ENCODE assay signal across 8 cellular contexts in genomic region chr14:75831455-75831854, GRCh38.
A peak's percentile ranks its signal among the peaks of the same experiment; 100 is the strongest.
DNase-seq lines count a peak whose midpoint lies in the region; ATAC-seq, FAIRE-seq and TF ChIP-seq lines count a peak whose summit lies in the region.

No MANE protein-coding gene starts in this region.

- no peaks in the 10 kb centered on the region for H3F3A ChIP-seq in MM.1S (ENCODE audit: insufficient read depth, low read length)

- H2AFZ ChIP-seq in MM.1S (ENCODE audit: low read length) = no peak overlapping the region

- in situ Hi-C loops in astrocyte of the spinal cord (cut with HindIII; ENCODE audit: low sequenced_read_pairs) = loop anchor here (25.0 kb wide), 1 partner anchor 119 kb away; no protein-coding TSS in a partner anchor

- TF ChIP-seq CTCF in HFF-Myc (IDR thresholded peaks at IDR 0.05; ENCODE audit: low read depth, low read length, missing control alignments) = no peak
- no peak for TF ChIP-seq CTCF in RWPE2 (IDR thresholded peaks at IDR 0.05; ENCODE audit: poor library complexity, severe bottlenecking)
- no peak for TF ChIP-seq CTCF in astrocyte of the spinal cord (IDR thresholded peaks at IDR 0.05; ENCODE audit: low read depth, low read length)
- no peak for TF ChIP-seq CTCF in D721Med (IDR thresholded peaks at IDR 0.05; ENCODE audit: insufficient read depth, missing control alignments)
- TF ChIP-seq CTCF in MM.1S (IDR thresholded peaks at IDR 0.05; ENCODE audit: low read length) = no peak

- ATAC-seq in RWPE2 (ENCODE audit: low read depth) = peak; percentile 66
- no peak for ATAC-seq in HG03039 (IDR thresholded peaks at IDR 0.05; ENCODE audit: unreplicated experiment)
- ATAC-seq in GM21526 (IDR thresholded peaks at IDR 0.05; ENCODE audit: low FRiP score, unreplicated experiment) = no peak

- H4K20me1 ChIP-seq in MM.1S (ENCODE audit: insufficient read depth, low read length) = no peaks in the 10 kb centered on the region

- DNase-seq in HFF-Myc (ENCODE audit: extremely low read depth, low read depth) (peak; percentile 83), RWPE2 (ENCODE audit: low spot score) (peak; percentile 79), astrocyte of the spinal cord (ENCODE audit: low read depth, low spot score) (peak; percentile 93), D721Med (ENCODE audit: insufficient read length, low spot score) (no peak), MM.1S (no peak)

- H3K27ac ChIP-seq in RWPE2 (ENCODE audit: poor library complexity, severe bottlenecking) (peak overlapping the region; percentile 53), MM.1S (ENCODE audit: low read length) (no peak overlapping the region)

- peaks cover 27% of the 10 kb centered on the region for H3K4me1 ChIP-seq in RWPE2 (ENCODE audit: insufficient read depth, poor library complexity, severe bottlenecking)
- peaks cover 36% of the 10 kb centered on the region for H3K4me1 ChIP-seq in mucosa of stomach (ENCODE audit: control insufficient read depth, insufficient read depth, low read length)
- no peaks in the 10 kb centered on the region for H3K4me1 ChIP-seq in MM.1S (ENCODE audit: low read length)

- H3K9me3 ChIP-seq in RWPE2 (ENCODE audit: severe bottlenecking) = no peaks in the 10 kb centered on the region
- no peaks in the 10 kb centered on the region for H3K9me3 ChIP-seq in mucosa of stomach (ENCODE audit: control insufficient read depth, low read length)
- no peaks in the 10 kb centered on the region for H3K9me3 ChIP-seq in MM.1S (replicated peaks; ENCODE audit: insufficient read depth, low read length)

- H3K9me2 ChIP-seq in MM.1S (replicated peaks; ENCODE audit: insufficient read depth, low read length) = no peaks in the 10 kb centered on the region

- H3K27me3 ChIP-seq in RWPE2 (ENCODE audit: insufficient read depth, poor library complexity, severe bottlenecking) (no peaks in the 10 kb centered on the region), mucosa of stomach (ENCODE audit: control insufficient read depth, insufficient read depth, low read length) (no peaks in the 10 kb centered on the region), MM.1S (replicated peaks; ENCODE audit: insufficient read depth, low read length) (no peaks in the 10 kb centered on the region)

- no peak overlapping the region for H3K4me2 ChIP-seq in MM.1S (ENCODE audit: low read depth, low read length)

- H3K4me3 ChIP-seq in HFF-Myc (replicated peaks; ENCODE audit: low read depth, low read length) (no peak overlapping the region), RWPE2 (ENCODE audit: severe bottlenecking) (no peak overlapping the region), astrocyte of the spinal cord (ENCODE audit: low read depth, low read length) (no peak overlapping the region), mucosa of stomach (ENCODE audit: low read length) (peak overlapping the region; percentile 23), MM.1S (ENCODE audit: low read length) (no peak overlapping the region)

- H3K36me3 ChIP-seq in RWPE2 (ENCODE audit: low read depth) (peaks cover 20% of the 10 kb centered on the region), mucosa of stomach (ENCODE audit: control insufficient read depth, insufficient read depth, low read length) (no peaks in the 10 kb centered on the region), MM.1S (replicated peaks; ENCODE audit: insufficient read depth, low read length) (no peaks in the 10 kb centered on the region)

- H3K9ac ChIP-seq in mucosa of stomach (ENCODE audit: low read length) = peak overlapping the region; percentile 73
- H3K9ac ChIP-seq in MM.1S (ENCODE audit: low read length) = no peak overlapping the region

- FAIRE-seq in D721Med (lab: Jason Lieb, UNC) = no peak

- no peaks in the 10 kb centered on the region for H3K79me2 ChIP-seq in MM.1S (ENCODE audit: low read length)

Comparison
In these comparisons a context has a peak if more than half of its experiments do, and no peak if none do; other contexts are left out.
1. DNase-seq: peak in HFF-Myc (single experiment), RWPE2 (single experiment) and astrocyte of the spinal cord (single experiment); none in D721Med (single experiment) and MM.1S (single experiment).